1 cellular context compared by ENCODE assay signal in the genomic region with DNA sequence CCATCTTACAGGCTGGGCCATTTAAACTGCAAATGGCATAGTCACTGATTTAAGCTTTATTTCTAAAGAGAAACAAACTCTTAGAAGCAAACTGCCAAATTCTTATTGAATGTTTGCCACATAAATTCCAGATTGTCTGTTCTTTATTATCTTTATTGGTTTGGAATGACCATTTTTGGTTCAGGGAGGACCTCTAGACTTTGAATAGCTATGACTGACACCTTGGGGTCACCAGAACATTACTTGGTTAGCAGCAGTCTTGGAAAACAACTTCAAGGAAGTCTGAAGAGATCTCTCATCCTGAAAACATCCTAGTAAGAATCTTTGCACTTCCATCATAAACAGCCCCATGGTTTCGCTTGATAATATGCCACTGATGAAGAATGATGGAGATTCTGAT.
TF ChIP-seq lines count a peak whose summit lies in the region.

No MANE protein-coding gene starts in this region.

TF ChIP-seq in IMR-90, 13 proteins besides CTCF, POLR2A, EP300 and RAD21 (continued from another document):
- TF ChIP-seq, protein P1, sequence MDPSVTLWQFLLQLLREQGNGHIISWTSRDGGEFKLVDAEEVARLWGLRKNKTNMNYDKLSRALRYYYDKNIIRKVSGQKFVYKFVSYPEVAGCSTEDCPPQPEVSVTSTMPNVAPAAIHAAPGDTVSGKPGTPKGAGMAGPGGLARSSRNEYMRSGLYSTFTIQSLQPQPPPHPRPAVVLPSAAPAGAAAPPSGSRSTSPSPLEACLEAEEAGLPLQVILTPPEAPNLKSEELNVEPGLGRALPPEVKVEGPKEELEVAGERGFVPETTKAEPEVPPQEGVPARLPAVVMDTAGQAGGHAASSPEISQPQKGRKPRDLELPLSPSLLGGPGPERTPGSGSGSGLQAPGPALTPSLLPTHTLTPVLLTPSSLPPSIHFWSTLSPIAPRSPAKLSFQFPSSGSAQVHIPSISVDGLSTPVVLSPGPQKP (IDR thresholded peaks at IDR 0.05; ENCODE audit: borderline replicate concordance, low read depth, low read length) = no peak
- TF ChIP-seq MXI1 (IDR thresholded peaks at IDR 0.05; ENCODE audit: borderline replicate concordance, low read depth, low read length) = no peak
- no peak for TF ChIP-seq MAFK (IDR thresholded peaks at IDR 0.05; ENCODE audit: low read depth, low read length)
- TF ChIP-seq BHLHE40 (IDR thresholded peaks at IDR 0.05; ENCODE audit: low read depth, low read length) = no peak
- TF ChIP-seq RCOR1 (IDR thresholded peaks at IDR 0.05; ENCODE audit: insufficient replicate concordance, low read length) = no peak
- TF ChIP-seq, protein P2, sequence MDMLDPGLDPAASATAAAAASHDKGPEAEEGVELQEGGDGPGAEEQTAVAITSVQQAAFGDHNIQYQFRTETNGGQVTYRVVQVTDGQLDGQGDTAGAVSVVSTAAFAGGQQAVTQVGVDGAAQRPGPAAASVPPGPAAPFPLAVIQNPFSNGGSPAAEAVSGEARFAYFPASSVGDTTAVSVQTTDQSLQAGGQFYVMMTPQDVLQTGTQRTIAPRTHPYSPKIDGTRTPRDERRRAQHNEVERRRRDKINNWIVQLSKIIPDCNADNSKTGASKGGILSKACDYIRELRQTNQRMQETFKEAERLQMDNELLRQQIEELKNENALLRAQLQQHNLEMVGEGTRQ (IDR thresholded peaks at IDR 0.05; ENCODE audit: low read depth, low read length) = no peak
- TF ChIP-seq SMC3 (IDR thresholded peaks at IDR 0.05; ENCODE audit: low read depth, low read length) = no peak
- no peak for TF ChIP-seq NFE2L2 (IDR thresholded peaks at IDR 0.05; ENCODE audit: low read depth, low read length)
- no peak for TF ChIP-seq RFX5 (IDR thresholded peaks at IDR 0.05; ENCODE audit: low read depth, low read length)
- no peak for TF ChIP-seq CEBPB (IDR thresholded peaks at IDR 0.05; ENCODE audit: low read depth, low read length)
- no peak for TF ChIP-seq CHD1 (IDR thresholded peaks at IDR 0.05; ENCODE audit: low read depth, low read length)
- TF ChIP-seq MAZ (IDR thresholded peaks at IDR 0.05; ENCODE audit: borderline replicate concordance, low read depth, low read length) = no peak
